In the genomic region with DNA sequence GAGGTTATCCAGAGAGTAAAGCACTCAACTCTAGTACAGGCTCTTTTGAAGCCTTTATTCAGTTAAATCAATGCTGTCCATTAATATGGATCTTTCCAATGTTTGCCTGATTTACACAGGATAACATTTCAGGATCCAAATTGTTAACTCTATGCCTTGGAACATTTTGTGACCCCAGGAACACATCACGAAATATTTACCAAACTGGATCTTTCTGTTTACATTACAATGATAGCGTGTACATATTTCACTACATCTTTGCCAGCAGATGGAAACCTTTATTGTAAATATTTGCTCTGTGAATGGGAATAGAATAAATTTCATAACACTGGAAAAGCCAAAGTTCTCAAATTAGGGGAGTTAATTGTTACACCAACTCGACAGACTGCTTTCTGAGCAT, we compare ENCODE assay signal across 24 cellular contexts. TPM values are rescaled to one million over a fixed set of nuclear protein-coding genes. Genes with fewer than 3 reads are reported as not detected.
DNase-seq lines count a peak whose midpoint lies in the region; ATAC-seq, FAIRE-seq and TF ChIP-seq lines count a peak whose summit lies in the region.
"Had no signal": no experiment of that assay in that cellular context is flagged by ENCODE, and none has a peak within 500 bp of the region (broad histone marks: within the 10 kb centered on the region; RNA-seq: fewer than 3 reads in every experiment).

No MANE protein-coding gene starts in this region.

- POLR2A ChIA-PET in HepG2 (lab: Yijun Ruan, JAX): no interaction called here

- TF ChIP-seq RAD21 in HepG2 (CRISPR knock-in tag; IDR thresholded peaks at IDR 0.05): no peak

- H3K4me1 ChIP-seq in HepG2 (ENCODE audit: insufficient read depth, low read length) (no peaks in the 10 kb centered on the region), spleen (no peaks in the 10 kb centered on the region)
- H3K4me1 ChIP-seq: BE2C had no signal

- no peak for ATAC-seq in HepG2
- no peak for ATAC-seq in HG02763 (IDR thresholded peaks at IDR 0.05; ENCODE audit: unreplicated experiment)

- no TSS peak for BruUV-seq in HepG2 (replicated peaks; lab: Mats Ljungman, UMichigan)

- H3K9me3 ChIP-seq in HepG2 (ENCODE audit: low read length): no peaks in the 10 kb centered on the region
- H3K9me3 ChIP-seq in spleen: no peaks in the 10 kb centered on the region
- H3K9me3 ChIP-seq: BE2C had no signal

- TF ChIP-seq CTCF in HepG2 (CRISPR knock-in tag; IDR thresholded peaks at IDR 0.05): no peak
- TF ChIP-seq CTCF in spleen (IDR thresholded peaks at IDR 0.05 in 8 of 11, conservative IDR thresholded peaks at IDR 0.05 in 3 of 11): no peak

- H3K27me3 ChIP-seq in HepG2 (ENCODE audit: control insufficient read depth in 1 of 2, insufficient read depth in 2 of 2, low read length in 2 of 2): peaks cover 3 to 10% of the 10 kb centered on the region in 2 experiments; a peak in 2 of 5 replicates
- peaks cover 0 to 43% (median 0%) of the 10 kb centered on the region in 7 donors for H3K27me3 ChIP-seq in spleen (replicated peaks in 1 of 7)

- in situ Hi-C loops in HepG2 (cut with HindIII; ENCODE audit: extremely low pct_ligation_motif_present, low pct_unique_long_range_greater_than_20kb): no loop called here

- peak; percentile 32 for FAIRE-seq in HepG2 (lab: Jason Lieb, UNC)
- FAIRE-seq: GM12891 had no signal

- H2AFZ ChIP-seq in HepG2 (ENCODE audit: low read length): no peak overlapping the region

- H4K20me1 ChIP-seq in HepG2 (ENCODE audit: insufficient read depth, low read length): no peaks in the 10 kb centered on the region

- H3K36me3 ChIP-seq in HepG2 (replicated peaks in 1 of 2; ENCODE audit: control insufficient read depth in 1 of 2, insufficient read depth in 2 of 2, low read length in 2 of 2) (no peaks in the 10 kb centered on the region), spleen (no peaks in the 10 kb centered on the region)
- H3K36me3 ChIP-seq: BE2C had no signal

- H3K79me2 ChIP-seq in HepG2 (ENCODE audit: insufficient read depth, low read length): no peaks in the 10 kb centered on the region

- TF ChIP-seq POLR2A in HepG2 (IDR thresholded peaks at IDR 0.05; ENCODE audit: insufficient read depth in 1 of 2, low read depth in 2 of 2, low read length in 2 of 2): no peak
- no peak for TF ChIP-seq POLR2A in spleen (IDR thresholded peaks at IDR 0.05)

- DNase-seq in NCI-H1105 treated with DMSO at 0.1 percent for 48 hours (lab: John Stamatoyannopoulos, UW) (peak; percentile 3), NCI-H1105 (lab: John Stamatoyannopoulos, UW) (no peak), NCI-H748 treated with DMSO at 0.1 percent for 48 hours (lab: John Stamatoyannopoulos, UW) (peak; percentile 5), HepG2 (ENCODE audit: low spot score) (no peak), spleen (no peak)
- DNase-seq in activated effector memory CD4-positive, alpha-beta T cell treated with Interleukin-2 at 50 U/mL for 16 hours: no peak
- DNase-seq: BE2C; CD4-positive, CD25-positive, alpha-beta regulatory T cell; H7; KG1; NCI-H1417; NCI-H187; NCI-H226; NCI-H524; OCI-M1; Right ventricle myocardium superior had no signal

- CTCF ChIA-PET in HepG2 (lab: Yijun Ruan, JAX; ENCODE audit: low intra/inter-chr PET ratio, low total read pairs): no interaction called here

- H3K4me3 ChIP-seq in HepG2 (replicated peaks in 1 of 3; ENCODE audit: insufficient read depth in 1 of 3, low read depth in 2 of 3, low read length in 3 of 3) (no peak overlapping the region), spleen (no peak overlapping the region)

- H3K27ac ChIP-seq in HepG2 (ENCODE audit: extremely low read length, insufficient read depth, low read length) (no peak overlapping the region), spleen (no peak overlapping the region)

- no peak overlapping the region for H3K4me2 ChIP-seq in HepG2 (ENCODE audit: low read depth, low read length)

- H3K9ac ChIP-seq in HepG2 (ENCODE audit: insufficient read depth, low read depth, low read length): no peak overlapping the region

- TF ChIP-seq EP300 in HepG2 (IDR thresholded peaks at IDR 0.05; ENCODE audit: low read depth in 2 of 2, low read length in 2 of 2): no peak
- no peak for TF ChIP-seq EP300 in HepG2 (CRISPR knock-in tag; IDR thresholded peaks at IDR 0.05; ENCODE audit: borderline replicate concordance)

- WGBS in HepG2 (ENCODE audit: low lambda C conversion rate): under 1% methylated on average over 3 of the region's 3 CpGs
- 53 to 68% (median 62%) methylated on average over 3 of the region's 3 CpGs for WGBS in spleen, 5 donors

- intact Hi-C loops in HepG2 (cut with micrococcal nuclease; ENCODE audit: unreplicated experiment) (no loop called here), spleen (cut with DNase I; ENCODE audit: low total_unique reads) (no loop called here)

RNA-seq across cellular contexts. Expression of a gene that starts 23.5 kb away (rescaled TPM):
- total RNA-seq in HepG2 (2016; rRNA removed; fragmentation: Illumina TruSeq; extraction: Trizol): not detected in 2 replicates
- total RNA-seq in HepG2 (2016; cell fraction: cytosol; rRNA removed; fragmentation: Illumina TruSeq; extraction: Trizol; ENCODE audit: low read depth): not detected in 2 replicates
- total RNA-seq in HepG2 (2016; cell fraction: insoluble cytoplasmic fraction; rRNA removed; fragmentation: Illumina TruSeq; extraction: Trizol): not detected in 2 replicates
- total RNA-seq in HepG2 (2016; cell fraction: membrane; rRNA removed; fragmentation: Illumina TruSeq; extraction: Trizol): not detected in 2 replicates
- total RNA-seq in HepG2 (2016; cell fraction: nucleus; rRNA removed; fragmentation: Illumina TruSeq; extraction: Trizol): not detected in 2 replicates
- not detected in 2 replicates for polyA plus RNA-seq in HepG2 (2011; rRNA removed)
- not detected in 2 replicates for polyA plus RNA-seq in HepG2 (2011; cell fraction: cytosol; rRNA removed)
- not detected in 2 replicates for polyA plus RNA-seq in HepG2 (2011; cell fraction: nucleus; rRNA removed)
- not detected in 2 replicates for polyA plus RNA-seq in HepG2 (2012)
- not detected in 2 replicates for polyA plus RNA-seq in HepG2 (2016; cell fraction: cytosol; fragmentation: Illumina TruSeq; extraction: Trizol; ENCODE audit: low read depth)
- not detected in 2 replicates for polyA plus RNA-seq in HepG2 (2016; cell fraction: insoluble cytoplasmic fraction; fragmentation: Illumina TruSeq; extraction: Trizol; ENCODE audit: low read depth)
- polyA plus RNA-seq in HepG2 (2016; cell fraction: membrane; fragmentation: Illumina TruSeq; extraction: Trizol; ENCODE audit: low read depth): not detected in 2 replicates
- not detected in 2 replicates for polyA plus RNA-seq in HepG2 (2016; cell fraction: nucleus; fragmentation: Illumina TruSeq; extraction: Trizol; ENCODE audit: insufficient read depth, low read depth)
- polyA minus RNA-seq in HepG2 (2011; rRNA and poly(A)+ RNA removed; ENCODE audit: low replicate concordance): not detected in 2 replicates
- polyA minus RNA-seq in HepG2 (2011; cell fraction: cytosol; rRNA and poly(A)+ RNA removed): not detected in 2 replicates
- polyA minus RNA-seq in HepG2 (2011; cell fraction: nucleus; rRNA and poly(A)+ RNA removed): not detected in 2 replicates
- not detected for total RNA-seq in spleen
- polyA plus RNA-seq in spleen: not detected
- total RNA-seq: A673; CD4-positive, CD25-positive, alpha-beta regulatory T cell; G401; H7; HT1080; Right ventricle myocardium superior; RPMI7951; SK-MEL-5; T-helper 1 cell treated with Interleukin-12 subunit alpha and Interleukin-12 subunit beta and Interleukin-4 antibody, amounts not matched to agents 30 ng/mL and 1 ng/mL, for 36 hours had no signal
- polyA plus RNA-seq: CD4-positive, CD25-positive, alpha-beta regulatory T cell had no signal

RNA-seq across cellular contexts. Expression of a gene that starts 25.7 kb away (rescaled TPM):
- not detected in 2 replicates for total RNA-seq in HepG2 (2016; rRNA removed; fragmentation: Illumina TruSeq; extraction: Trizol)
- not detected in 2 replicates for total RNA-seq in HepG2 (2016; cell fraction: cytosol; rRNA removed; fragmentation: Illumina TruSeq; extraction: Trizol; ENCODE audit: low read depth)
- not detected in 2 replicates for total RNA-seq in HepG2 (2016; cell fraction: insoluble cytoplasmic fraction; rRNA removed; fragmentation: Illumina TruSeq; extraction: Trizol)
- total RNA-seq in HepG2 (2016; cell fraction: membrane; rRNA removed; fragmentation: Illumina TruSeq; extraction: Trizol): not detected in 2 replicates
- not detected in 2 replicates for total RNA-seq in HepG2 (2016; cell fraction: nucleus; rRNA removed; fragmentation: Illumina TruSeq; extraction: Trizol)
- not detected in 2 replicates for polyA plus RNA-seq in HepG2 (2011; rRNA removed)
- polyA plus RNA-seq in HepG2 (2011; cell fraction: cytosol; rRNA removed): not detected in 2 replicates
- not detected in 2 replicates for polyA plus RNA-seq in HepG2 (2011; cell fraction: nucleus; rRNA removed)
- not detected in 2 replicates for polyA plus RNA-seq in HepG2 (2012)
- not detected in 2 replicates for polyA plus RNA-seq in HepG2 (2016; cell fraction: cytosol; fragmentation: Illumina TruSeq; extraction: Trizol; ENCODE audit: low read depth)
- polyA plus RNA-seq in HepG2 (2016; cell fraction: insoluble cytoplasmic fraction; fragmentation: Illumina TruSeq; extraction: Trizol; ENCODE audit: low read depth): not detected in 2 replicates
- polyA plus RNA-seq in HepG2 (2016; cell fraction: membrane; fragmentation: Illumina TruSeq; extraction: Trizol; ENCODE audit: low read depth): not detected in 2 replicates
- not detected in 2 replicates for polyA plus RNA-seq in HepG2 (2016; cell fraction: nucleus; fragmentation: Illumina TruSeq; extraction: Trizol; ENCODE audit: insufficient read depth, low read depth)
- polyA minus RNA-seq in HepG2 (2011; rRNA and poly(A)+ RNA removed; ENCODE audit: low replicate concordance): not detected in 2 replicates
- not detected in 2 replicates for polyA minus RNA-seq in HepG2 (2011; cell fraction: cytosol; rRNA and poly(A)+ RNA removed)
- polyA minus RNA-seq in HepG2 (2011; cell fraction: nucleus; rRNA and poly(A)+ RNA removed): not detected in 2 replicates
- not detected for total RNA-seq in spleen
- polyA plus RNA-seq in spleen: not detected
- total RNA-seq: A673; CD4-positive, CD25-positive, alpha-beta regulatory T cell; G401; H7; HT1080; Right ventricle myocardium superior; RPMI7951; SK-MEL-5; T-helper 1 cell treated with Interleukin-12 subunit alpha and Interleukin-12 subunit beta and Interleukin-4 antibody, amounts not matched to agents 30 ng/mL and 1 ng/mL, for 36 hours had no signal
- polyA plus RNA-seq: CD4-positive, CD25-positive, alpha-beta regulatory T cell had no signal

RNA-seq across cellular contexts. Expression of a gene that starts 44.3 kb away (rescaled TPM):
- not detected in 2 replicates for total RNA-seq in HepG2 (2016; rRNA removed; fragmentation: Illumina TruSeq; extraction: Trizol)
- total RNA-seq in HepG2 (2016; cell fraction: cytosol; rRNA removed; fragmentation: Illumina TruSeq; extraction: Trizol; ENCODE audit: low read depth): not detected in 2 replicates
- not detected in 2 replicates for total RNA-seq in HepG2 (2016; cell fraction: insoluble cytoplasmic fraction; rRNA removed; fragmentation: Illumina TruSeq; extraction: Trizol)
- not detected in 2 replicates for total RNA-seq in HepG2 (2016; cell fraction: membrane; rRNA removed; fragmentation: Illumina TruSeq; extraction: Trizol)
- not detected in 2 replicates for total RNA-seq in HepG2 (2016; cell fraction: nucleus; rRNA removed; fragmentation: Illumina TruSeq; extraction: Trizol)
- polyA plus RNA-seq in HepG2 (2011; rRNA removed): not detected in 2 replicates
- not detected in 2 replicates for polyA plus RNA-seq in HepG2 (2011; cell fraction: cytosol; rRNA removed)
- not detected in 2 replicates for polyA plus RNA-seq in HepG2 (2011; cell fraction: nucleus; rRNA removed)
- not detected in 2 replicates for polyA plus RNA-seq in HepG2 (2012)
- not detected in 2 replicates for polyA plus RNA-seq in HepG2 (2016; cell fraction: cytosol; fragmentation: Illumina TruSeq; extraction: Trizol; ENCODE audit: low read depth)
- polyA plus RNA-seq in HepG2 (2016; cell fraction: insoluble cytoplasmic fraction; fragmentation: Illumina TruSeq; extraction: Trizol; ENCODE audit: low read depth): not detected in 2 replicates
- polyA plus RNA-seq in HepG2 (2016; cell fraction: membrane; fragmentation: Illumina TruSeq; extraction: Trizol; ENCODE audit: low read depth): not detected in 2 replicates
- polyA plus RNA-seq in HepG2 (2016; cell fraction: nucleus; fragmentation: Illumina TruSeq; extraction: Trizol; ENCODE audit: insufficient read depth, low read depth): not detected in 2 replicates
- not detected in 2 replicates for polyA minus RNA-seq in HepG2 (2011; rRNA and poly(A)+ RNA removed; ENCODE audit: low replicate concordance)
- not detected in 2 replicates for polyA minus RNA-seq in HepG2 (2011; cell fraction: cytosol; rRNA and poly(A)+ RNA removed)
- not detected in 2 replicates for polyA minus RNA-seq in HepG2 (2011; cell fraction: nucleus; rRNA and poly(A)+ RNA removed)
- total RNA-seq in spleen: not detected
- not detected for polyA plus RNA-seq in spleen
- total RNA-seq: A673; CD4-positive, CD25-positive, alpha-beta regulatory T cell; G401; H7; HT1080; Right ventricle myocardium superior; RPMI7951; SK-MEL-5; T-helper 1 cell treated with Interleukin-12 subunit alpha and Interleukin-12 subunit beta and Interleukin-4 antibody, amounts not matched to agents 30 ng/mL and 1 ng/mL, for 36 hours had no signal
- polyA plus RNA-seq: CD4-positive, CD25-positive, alpha-beta regulatory T cell had no signal

Comparison
In these comparisons a context has a peak if more than half of its experiments do, and no peak if none do; other contexts are left out.
1. DNase-seq: peak in NCI-H1105 treated with DMSO at 0.1 percent for 48 hours (single experiment) and NCI-H748 treated with DMSO at 0.1 percent for 48 hours (single experiment); none in NCI-H1105 (single experiment), HepG2 (single experiment), spleen (single experiment) and activated effector memory CD4-positive, alpha-beta T cell treated with Interleukin-2 at 50 U/mL for 16 hours (single experiment).